ENCODE assay signal across 8 cellular contexts in genomic region chr22:37426532-37427127, GRCh38. TPM values are rescaled to one million over a fixed set of nuclear protein-coding genes. Genes with fewer than 3 reads are reported as not detected.
DNase-seq lines count a peak whose midpoint lies in the region; ATAC-seq and TF ChIP-seq lines count a peak whose summit lies in the region.

No MANE protein-coding gene starts in this region.

- H3K4me1 Mint-ChIP-seq in mesothelial cell of epicardium: peaks cover 17% of the 10 kb centered on the region

- no peak overlapping the region for H3K27ac Mint-ChIP-seq in mesothelial cell of epicardium

- peak overlapping the region; percentile 65 for H3K4me3 ChIP-seq in AG04450 (ENCODE audit: low read depth, low read length)
- peak overlapping the region; percentile 45 for H3K4me3 ChIP-seq in HUES6 (ENCODE audit: low read depth, low read length)
- H3K4me3 ChIP-seq in coronary artery: peak overlapping the region; percentile 66

- H3K36me3 Mint-ChIP-seq in mesothelial cell of epicardium: no peaks in the 10 kb centered on the region

- CTCF ChIA-PET in AG04450 (lab: Charles Lee): interaction anchor here (1.2 kb wide), 1 partner anchor 110 kb away, joined by 4 read pairs; no protein-coding TSS in a partner anchor

- POLR2A ChIA-PET in AG04450 (lab: Yijun Ruan, JAX): interaction anchor here (0.6 kb wide), 1 partner anchor 26 kb away, joined by 5 read pairs; no protein-coding TSS in a partner anchor

- peaks cover 78% of the 10 kb centered on the region for H3K27me3 Mint-ChIP-seq in mesothelial cell of epicardium (ENCODE audit: low read depth)

- no peak overlapping the region for H3K9ac ChIP-seq in HUES6 (ENCODE audit: low read length)

- peaks cover 9% of the 10 kb centered on the region for H3K4me1 ChIP-seq in HUES6 (ENCODE audit: control insufficient read depth, insufficient read depth, low read length)

- TF ChIP-seq CTCF in AG04450 (IDR thresholded peaks at IDR 0.05; ENCODE audit: low read depth, low read length): no peak
- no peak for TF ChIP-seq CTCF in coronary artery (IDR thresholded peaks at IDR 0.05)
- TF ChIP-seq CTCF in mesothelial cell of epicardium (IDR thresholded peaks at IDR 0.05; ENCODE audit: unreplicated experiment): no peak

- H3K4me3 Mint-ChIP-seq in mesothelial cell of epicardium: peak overlapping the region; percentile 71

- no peaks in the 10 kb centered on the region for H3K36me3 ChIP-seq in HUES6 (ENCODE audit: control insufficient read depth, insufficient read depth, low read length)

- ATAC-seq in GM21390 (IDR thresholded peaks at IDR 0.05; ENCODE audit: unreplicated experiment) (no peak), HG03521 (IDR thresholded peaks at IDR 0.05; ENCODE audit: unreplicated experiment) (no peak)

- H3K27me3 ChIP-seq in AG04450 (ENCODE audit: control insufficient read depth, insufficient read depth, low read length): no peaks in the 10 kb centered on the region
- H3K27me3 ChIP-seq in HUES6 (ENCODE audit: control insufficient read depth, insufficient read depth, low read length): peaks cover 68% of the 10 kb centered on the region

- H3K27ac ChIP-seq in AG04450 (ENCODE audit: low read depth, low read length) (no peak overlapping the region), HUES6 (ENCODE audit: low read depth, low read length) (no peak overlapping the region), coronary artery (no peak overlapping the region)

- H3K9me3 ChIP-seq in AG04450 (ENCODE audit: control insufficient read depth, insufficient read depth, low read length) (no peaks in the 10 kb centered on the region), HUES6 (ENCODE audit: control insufficient read depth, insufficient read depth, low read depth, low read length) (no peaks in the 10 kb centered on the region)

- DNase-seq in AG04450 (ENCODE audit: low read depth, low spot score) (no peak), coronary artery (ENCODE audit: low spot score) (no peak), mesothelial cell of epicardium (ENCODE audit: low spot score in 2 of 2, unreplicated experiment in 2 of 2) (no peak), NCI-H510A treated with DMSO at 0.1 percent for 48 hours (lab: John Stamatoyannopoulos, UW) (no peak), NCI-H69 (lab: John Stamatoyannopoulos, UW) (no peak)

- no peaks in the 10 kb centered on the region for H3K9me3 Mint-ChIP-seq in mesothelial cell of epicardium

RNA-seq across cellular contexts. Expression of gene ELFN2, which starts 0.6 kb away (rescaled TPM):
- 2.6 and 3.8 TPM in 2 replicates for polyA plus RNA-seq in AG04450 (2011; rRNA removed)
- 4.2 and 4.9 TPM in 2 replicates for polyA minus RNA-seq in AG04450 (2011; rRNA and poly(A)+ RNA removed)
- 4.1 to 4.2 TPM (median 4.1 TPM) in 3 replicates for total RNA-seq in mesothelial cell of epicardium

RNA-seq across cellular contexts. Expression of gene MFNG, which starts 59.6 kb away (rescaled TPM):
- 0.04 and 0.06 TPM in 2 replicates for polyA plus RNA-seq in AG04450 (2011; rRNA removed)
- polyA minus RNA-seq in AG04450 (2011; rRNA and poly(A)+ RNA removed): not detected in 2 replicates
- total RNA-seq in mesothelial cell of epicardium: 0.83 to 0.97 TPM (median 0.91 TPM) in 3 replicates
